Comparison of ENCODE assay signal across 13 cellular contexts in the genomic region with DNA sequence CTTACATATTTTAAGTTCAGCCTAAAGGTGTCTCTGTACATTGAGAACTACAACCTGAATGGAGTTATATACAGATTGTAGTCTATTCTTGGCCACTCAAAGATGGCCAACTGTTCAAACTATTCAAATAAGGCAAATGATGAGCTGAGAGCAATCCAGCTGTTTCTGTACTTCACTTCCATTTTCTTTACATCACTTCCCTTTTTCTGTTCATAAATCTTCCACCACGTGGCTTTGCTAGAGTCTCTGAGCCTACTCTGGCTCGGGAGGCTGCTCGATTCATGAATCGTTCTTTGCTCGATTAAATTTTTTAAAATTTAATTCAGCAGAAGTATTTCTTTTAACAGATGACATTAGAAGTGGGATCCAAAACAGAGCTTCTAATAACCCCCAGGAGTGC.
"Had no signal": no experiment of that assay in that cellular context is flagged by ENCODE, and none has a peak within 500 bp of the region (broad histone marks: within the 10 kb centered on the region; RNA-seq: fewer than 3 reads in every experiment).

No MANE protein-coding gene starts in this region.

- H3K27ac ChIP-seq: epithelial cell of prostate, heart right ventricle, parathyroid adenoma had no signal

- ATAC-seq: activated T-helper 17 cell treated with anti-CD3 and anti-CD28 coated beads, Interleukin-2, amount 50 U/mL, for 72 hours; heart right ventricle; left lobe of liver; stimulated activated memory B cell treated with anti-CD40 and anti-IgM and Interleukin-4, amounts not matched to agents 10 μg/mL and 1 μg/mL and 100 μg/mL, for 72 hours had no signal

- DNase-seq: activated CD4-positive, alpha-beta T cell treated with anti-CD3 and anti-CD28 coated beads for 1 hour; activated CD4-positive, alpha-beta T cell treated with anti-CD3 and anti-CD28 coated beads, Interleukin-2, amount 50 U/mL, for 4 hours; activated naive CD4-positive, alpha-beta T cell treated with Interleukin-2 at 50 U/mL for 16 hours; activated T-cell treated with anti-CD3 and anti-CD28 coated beads for 4 hours; aorta; effector CD8-positive, alpha-beta T cell; heart right ventricle; naive B cell had no signal

- H3K36me3 ChIP-seq: heart right ventricle had no signal

- H3K9ac ChIP-seq: parathyroid adenoma had no signal

- H3K4me1 ChIP-seq: heart right ventricle, parathyroid adenoma had no signal

- H2AFZ ChIP-seq: parathyroid adenoma had no signal

- H3K4me3 ChIP-seq: heart right ventricle had no signal

- H3K27me3 ChIP-seq: heart right ventricle had no signal

- H3K79me2 ChIP-seq: parathyroid adenoma had no signal

- H3K9me3 ChIP-seq: heart right ventricle had no signal
